Comparison of ENCODE assay signal across 5 cellular contexts in genomic region chr22:16760416-16760815, GRCh38.
DNase-seq lines count a peak whose midpoint lies in the region; ATAC-seq and TF ChIP-seq lines count a peak whose summit lies in the region.
"Not testable (repeated sequence)": the region's sequence is repeated elsewhere in the genome, so short reads cannot be mapped to it uniquely, and the experiment has no call there.

No MANE protein-coding gene starts in this region.

- not testable (repeated sequence) for H3K9ac ChIP-seq in PC-3 (ENCODE audit: low read length)

- H3K4me2 ChIP-seq in PC-3 (ENCODE audit: low read length): not testable (repeated sequence)

- in situ Hi-C loops in ACHN (cut with HindIII; ENCODE audit: low pct_ligation_motif_present, low pct_unique_long_range_greater_than_20kb, low sequenced_read_pairs): not testable (repeated sequence)

- H3K27ac ChIP-seq in PC-3 (ENCODE audit: low read length): not testable (repeated sequence)

- not testable (repeated sequence) for H3F3A ChIP-seq in PC-3 (ENCODE audit: low read length, unreplicated experiment)

- DNase-seq in ACHN (peak; percentile 26), HT1080 (ENCODE audit: low read depth) (peak; percentile 69), PC-3 (peak; percentile 5), RPMI7951 (ENCODE audit: low read depth) (peak; percentile 15), kidney tubule cell (ENCODE audit: low spot score) (peak; percentile 84)

- not testable (repeated sequence) for H3K79me2 ChIP-seq in PC-3 (ENCODE audit: low read length)

- not testable (repeated sequence) for H3K36me3 ChIP-seq in PC-3 (ENCODE audit: low read depth, low read length)

- H4K20me1 ChIP-seq in PC-3 (ENCODE audit: low read length): not testable (repeated sequence)

- not testable (repeated sequence) for H3K9me3 ChIP-seq in PC-3 (ENCODE audit: low read length)

- intact Hi-C loops in PC-3 (cut with micrococcal nuclease): not testable (repeated sequence)

- not testable (repeated sequence) for H3K4me3 ChIP-seq in PC-3 (ENCODE audit: low read length)

- not testable (repeated sequence) for TF ChIP-seq CTCF in PC-3 (conservative IDR thresholded peaks at IDR 0.05; ENCODE audit: low read depth, low read length)

- H3K9me2 ChIP-seq in PC-3 (replicated peaks; ENCODE audit: low read length): not testable (repeated sequence)

- ATAC-seq in PC-3: not testable (repeated sequence)

- POLR2A ChIA-PET in PC-3 (lab: Charles Lee; ENCODE audit: unreplicated experiment): not testable (repeated sequence)

- BruUV-seq in PC-3 (replicated peaks; lab: Mats Ljungman, UMichigan): not testable (repeated sequence)

- not testable (repeated sequence) for H2AFZ ChIP-seq in PC-3 (ENCODE audit: low read length)

- H3K27me3 ChIP-seq in PC-3 (ENCODE audit: low read length): not testable (repeated sequence)

- not testable (repeated sequence) for H3K4me1 ChIP-seq in PC-3 (ENCODE audit: insufficient read depth, low read length)

- CTCF ChIA-PET in PC-3 (lab: Charles Lee): not testable (repeated sequence)

Comparison
In these comparisons a context has a peak if more than half of its experiments do, and no peak if none do; other contexts are left out.
1. DNase-seq: peak in every context shown above with its lines; median percentile 84 in kidney tubule cell; 69 in HT1080; 26 in ACHN; 15 in RPMI7951; 5 in PC-3.